Comparison of ENCODE assay signal across 9 cellular contexts in genomic region chr10:15084502-15084922, GRCh38. TPM values are rescaled to one million over a fixed set of nuclear protein-coding genes. Genes with fewer than 3 reads are reported as not detected.
DNase-seq lines count a peak whose midpoint lies in the region; ATAC-seq, FAIRE-seq and TF ChIP-seq lines count a peak whose summit lies in the region.
"Had no signal": no experiment of that assay in that cellular context is flagged by ENCODE, and none has a peak within 500 bp of the region (broad histone marks: within the 10 kb centered on the region; RNA-seq: fewer than 3 reads in every experiment).

No MANE protein-coding gene starts in this region.

- no peak overlapping the region for H3K9ac ChIP-seq in K562 (ENCODE audit: insufficient read depth in 1 of 2, low read depth in 2 of 2, low read length in 2 of 2)
- no peak overlapping the region for H3K9ac ChIP-seq in iPS-15b (ENCODE audit: low read depth, low read length)
- H3K9ac ChIP-seq in skeletal muscle tissue (ENCODE audit: low read depth in 1 of 3, low read length in 3 of 3) = peak overlapping the region; percentile 1 to 66 (median 46)

- no peaks in the 10 kb centered on the region for H3K27me3 Mint-ChIP-seq in activated naive CD8-positive, alpha-beta T cell treated with anti-CD3 and anti-CD28 coated beads, Interleukin-2, amount 50 U/mL, for 24 hours
- H3K27me3 Mint-ChIP-seq: naive B cell had no signal

- H3K4me3 ChIP-seq in MG63 (peak overlapping the region; percentile 37), K562 (no peak overlapping the region), iPS-15b (ENCODE audit: low read depth, low read length) (peak overlapping the region; percentile 27), skeletal muscle tissue (ENCODE audit: low read length in 3 of 3) (peak overlapping the region; percentile 52 to 82 (median 61))

- peak; percentile 32 to 55; a peak in 3 of 4 replicates for TF ChIP-seq RAD21 in K562 (CRISPR knock-in tag; conservative IDR thresholded peaks at IDR 0.05 in 1 of 2, IDR thresholded peaks at IDR 0.05 in 1 of 2)

- peak overlapping the region; percentile 20; the same call in 1 of the 2 replicates for H2AFZ ChIP-seq in K562 (ENCODE audit: low read depth, low read length)

- CTCF ChIA-PET in K562 (lab: Yijun Ruan, JAX; ENCODE audit: low intra/inter-chr PET ratio) = no interaction called here

- ATAC-seq in K562 = peak; percentile 75
- ATAC-seq in activated naive CD8-positive, alpha-beta T cell treated with anti-CD3 and anti-CD28 coated beads, Interleukin-2, amount 50 U/mL, for 24 hours = no peak
- ATAC-seq in HG03469 (IDR thresholded peaks at IDR 0.05; ENCODE audit: unreplicated experiment) = no peak
- ATAC-seq in GM21360 (IDR thresholded peaks at IDR 0.05; ENCODE audit: unreplicated experiment) = no peak

- no peaks in the 10 kb centered on the region for H3K9me3 ChIP-seq in MG63
- H3K9me3 ChIP-seq in K562 (replicated peaks; ENCODE audit: control insufficient read depth, insufficient read depth, low read depth, low read length) = no peaks in the 10 kb centered on the region
- no peaks in the 10 kb centered on the region for H3K9me3 ChIP-seq in iPS-15b (ENCODE audit: control insufficient read depth, insufficient read depth, low read length)
- H3K9me3 ChIP-seq in skeletal muscle tissue (ENCODE audit: control insufficient read depth in 3 of 3, low read length in 3 of 3) = no peaks in the 10 kb centered on the region

- H3K27ac ChIP-seq in K562 (ENCODE audit: extremely low read depth, low read depth, low read length) (no peak overlapping the region), skeletal muscle tissue (ENCODE audit: low read depth, low read length) (no peak overlapping the region)

- peak; percentile 77 for FAIRE-seq in K562 (lab: Jason Lieb, UNC)

- H3K79me2 ChIP-seq in K562 (ENCODE audit: control insufficient read depth, insufficient read depth, low read length) = no peaks in the 10 kb centered on the region

- H3K36me3 ChIP-seq in MG63 = no peaks in the 10 kb centered on the region
- no peaks in the 10 kb centered on the region for H3K36me3 ChIP-seq in K562 (ENCODE audit: control insufficient read depth, insufficient read depth, low read length)
- no peaks in the 10 kb centered on the region for H3K36me3 ChIP-seq in iPS-15b (ENCODE audit: control insufficient read depth, insufficient read depth, low read length)
- no peaks in the 10 kb centered on the region for H3K36me3 ChIP-seq in skeletal muscle tissue (ENCODE audit: control insufficient read depth in 3 of 3, insufficient read depth in 3 of 3, low read length in 3 of 3)

- no peak for TF ChIP-seq CTCF in K562 (IDR thresholded peaks at IDR 0.05 in 2 of 3, conservative IDR thresholded peaks at IDR 0.05 in 1 of 3; ENCODE audit: insufficient read depth in 2 of 3, low read depth in 1 of 3, low read length in 3 of 3)

- DNase-seq in CD1c-positive myeloid dendritic cell (ENCODE audit: extremely low spot score) (peak; percentile 27), MG63 (peak; percentile 61), K562 (ENCODE audit: extremely low read depth in 1 of 4, low spot score in 3 of 4) (peak in 2 of 4 experiments; percentile 47 to 59)
- no peak for DNase-seq in activated naive CD8-positive, alpha-beta T cell treated with anti-CD3 and anti-CD28 coated beads, Interleukin-2, amount 50 U/mL, for 24 hours
- DNase-seq: naive B cell had no signal

- no peak overlapping the region for H3K27ac Mint-ChIP-seq in activated naive CD8-positive, alpha-beta T cell treated with anti-CD3 and anti-CD28 coated beads, Interleukin-2, amount 50 U/mL, for 24 hours
- H3K27ac Mint-ChIP-seq: naive B cell had no signal

- H3K4me3 Mint-ChIP-seq in activated naive CD8-positive, alpha-beta T cell treated with anti-CD3 and anti-CD28 coated beads, Interleukin-2, amount 50 U/mL, for 24 hours = no peak overlapping the region

- no peaks in the 10 kb centered on the region for H3K4me1 Mint-ChIP-seq in activated naive CD8-positive, alpha-beta T cell treated with anti-CD3 and anti-CD28 coated beads, Interleukin-2, amount 50 U/mL, for 24 hours

- no peaks in the 10 kb centered on the region for H3K36me3 Mint-ChIP-seq in activated naive CD8-positive, alpha-beta T cell treated with anti-CD3 and anti-CD28 coated beads, Interleukin-2, amount 50 U/mL, for 24 hours (ENCODE audit: low read depth)
- H3K36me3 Mint-ChIP-seq: naive B cell had no signal

- POLR2A ChIA-PET in K562 (lab: Yijun Ruan, JAX) = no interaction called here

- H3K4me1 ChIP-seq in K562 (replicated peaks in 1 of 2; ENCODE audit: control insufficient read depth in 2 of 2, insufficient read depth in 2 of 2, low read length in 2 of 2) (peaks cover 0 to 11% of the 10 kb centered on the region in 2 experiments; a peak in 2 of 5 replicates), iPS-15b (ENCODE audit: control insufficient read depth, insufficient read depth, low read length) (peaks cover 7% of the 10 kb centered on the region), skeletal muscle tissue (ENCODE audit: control insufficient read depth in 3 of 3, insufficient read depth in 3 of 3, low read length in 3 of 3) (peaks cover 9 to 21% (median 14%) of the 10 kb centered on the region in 3 donors)

- TF ChIP-seq EP300 in K562 (IDR thresholded peaks at IDR 0.05; ENCODE audit: low read length) = no peak

- in situ Hi-C loops in K562 (cut with MboI) = no loop called here

- no TSS peak for BruUV-seq in K562 (replicated peaks; lab: Mats Ljungman, UMichigan)

- TF ChIP-seq POLR2A in K562 (conservative IDR thresholded peaks at IDR 0.05) = no peak

- peak overlapping the region; percentile 21; the same call in 1 of the 2 replicates for H3K4me2 ChIP-seq in K562 (ENCODE audit: insufficient read depth, low read length)

- H3K27me3 ChIP-seq in MG63 (no peaks in the 10 kb centered on the region), K562 (ENCODE audit: control insufficient read depth in 2 of 2, insufficient read depth in 2 of 2, low read length in 2 of 2) (peaks cover 11 to 44% of the 10 kb centered on the region in 2 experiments; a peak in 4 of 5 replicates), iPS-15b (ENCODE audit: control insufficient read depth, insufficient read depth, low read length) (no peaks in the 10 kb centered on the region), skeletal muscle tissue (ENCODE audit: control insufficient read depth in 3 of 3, insufficient read depth in 3 of 3, low read length in 3 of 3) (no peaks in the 10 kb centered on the region)

- no peaks in the 10 kb centered on the region for H3K9me1 ChIP-seq in K562 (ENCODE audit: control insufficient read depth, insufficient read depth, low read length)

- no peaks in the 10 kb centered on the region for H4K20me1 ChIP-seq in K562 (replicated peaks; ENCODE audit: control insufficient read depth, insufficient read depth, low read length)

- 2% methylated on average over 7 of the region's 7 CpGs for WGBS in K562 (ENCODE audit: insufficient coverage, low coverage, missing lambda C conversion rate)

- intact Hi-C loops in K562 (cut with micrococcal nuclease) = no loop called here

- H3K9me3 Mint-ChIP-seq in activated naive CD8-positive, alpha-beta T cell treated with anti-CD3 and anti-CD28 coated beads, Interleukin-2, amount 50 U/mL, for 24 hours = no peaks in the 10 kb centered on the region
- H3K9me3 Mint-ChIP-seq: naive B cell had no signal

RNA-seq across cellular contexts. Expression of gene ACBD7, which starts 4.1 kb away (rescaled TPM):
- 1.5 and 3.9 TPM in 2 replicates for total RNA-seq in MG63 (2014; rRNA removed; shearing (Covaris generic); ENCODE audit: low replicate concordance)
- total RNA-seq in K562 (2011; cell fraction: chromatin; rRNA removed; ENCODE audit: low replicate concordance) = 0.30 and 0.76 TPM in 2 replicates
- total RNA-seq in K562 (2011; cell fraction: nucleolus; rRNA removed) = 0.33 TPM in 1 of 2 replicates, not detected in the other
- 0.81 and 2.3 TPM in 2 replicates for total RNA-seq in K562 (2011; cell fraction: nucleoplasm; rRNA removed)
- total RNA-seq in K562 (2014; rRNA removed) (0.98 and 1.4 TPM in 2 replicates), K562 (2014; rRNA removed; fragmentation: Illumina TruSeq; extraction: Trizol) (0.84 and 1.3 TPM in 2 replicates), K562 (2015; rRNA removed; fragmentation: Illumina TruSeq; extraction: Trizol) (0.72 and 1.1 TPM in 2 replicates), K562 (2021) (0.60 and 0.98 TPM in 2 replicates), skeletal muscle tissue (1.6 TPM)
- polyA plus RNA-seq in K562 (2011; rRNA removed) (2.7 and 3.2 TPM in 2 replicates), K562 (2014; fragmentation: Illumina TruSeq; extraction: Trizol) (0.86 and 0.98 TPM in 2 replicates), K562 (2014; fragmentation: Nextera tagmentation; extraction: Ambion mirVana) (under 1 TPM; 0.21 to 0.27 TPM), K562 (2014; rRNA removed) (0.93 and 1.1 TPM in 2 replicates)
- polyA plus RNA-seq in K562 (2011; cell fraction: cytosol; rRNA removed) = 1.2 and 2.3 TPM in 2 replicates
- polyA plus RNA-seq in K562 (2011; cell fraction: nucleus; rRNA removed) = 0.78 and 0.87 TPM in 2 replicates
- polyA plus RNA-seq in K562 (2012) = 0.77 and 1.2 TPM in 2 replicates
- 2.9 and 3.4 TPM in 2 replicates for polyA minus RNA-seq in K562 (2011; rRNA and poly(A)+ RNA removed)
- polyA minus RNA-seq in K562 (2011; cell fraction: cytosol; rRNA and poly(A)+ RNA removed) = 1.7 TPM in 1 of 2 replicates, not detected in the other
- 0.54 and 1.3 TPM in 2 replicates for polyA minus RNA-seq in K562 (2011; cell fraction: nucleus; rRNA and poly(A)+ RNA removed)

RNA-seq across cellular contexts. Expression of gene RPP38, which starts 12.6 kb away (rescaled TPM):
- 0.27 and 7.6 TPM in 2 replicates for total RNA-seq in MG63 (2014; rRNA removed; shearing (Covaris generic); ENCODE audit: low replicate concordance)
- 24.7 and 30.0 TPM in 2 replicates for total RNA-seq in K562 (2011; cell fraction: chromatin; rRNA removed; ENCODE audit: low replicate concordance)
- total RNA-seq in K562 (2011; cell fraction: nucleolus; rRNA removed) = 21.5 and 24.6 TPM in 2 replicates
- total RNA-seq in K562 (2011; cell fraction: nucleoplasm; rRNA removed) = 18.0 and 21.1 TPM in 2 replicates
- total RNA-seq in K562 (2014; rRNA removed) = 27.8 and 30.9 TPM in 2 replicates
- 31.7 and 34.5 TPM in 2 replicates for total RNA-seq in K562 (2014; rRNA removed; fragmentation: Illumina TruSeq; extraction: Trizol)
- 32.6 and 33.8 TPM in 2 replicates for total RNA-seq in K562 (2015; rRNA removed; fragmentation: Illumina TruSeq; extraction: Trizol)
- total RNA-seq in K562 (2021) = 26.3 and 26.9 TPM in 2 replicates
- polyA plus RNA-seq in K562 (2011; rRNA removed) = 30.3 and 39.4 TPM in 2 replicates
- polyA plus RNA-seq in K562 (2011; cell fraction: cytosol; rRNA removed) = 23.7 and 30.8 TPM in 2 replicates
- 17.3 and 18.1 TPM in 2 replicates for polyA plus RNA-seq in K562 (2011; cell fraction: nucleus; rRNA removed)
- polyA plus RNA-seq in K562 (2012) = 25.0 and 27.7 TPM in 2 replicates
- polyA plus RNA-seq in K562 (2014; fragmentation: Illumina TruSeq; extraction: Trizol) = 48.6 and 58.6 TPM in 2 replicates
- 10 to 100 TPM; 33.5 to 38.6 TPM for polyA plus RNA-seq in K562 (2014; fragmentation: Nextera tagmentation; extraction: Ambion mirVana)
- polyA plus RNA-seq in K562 (2014; rRNA removed) = 35.5 and 36.3 TPM in 2 replicates
- 28.2 and 32.6 TPM in 2 replicates for polyA minus RNA-seq in K562 (2011; rRNA and poly(A)+ RNA removed)
- 9.7 and 14.4 TPM in 2 replicates for polyA minus RNA-seq in K562 (2011; cell fraction: cytosol; rRNA and poly(A)+ RNA removed)
- polyA minus RNA-seq in K562 (2011; cell fraction: nucleus; rRNA and poly(A)+ RNA removed) = 10.1 and 11.6 TPM in 2 replicates
- 6.3 TPM for total RNA-seq in skeletal muscle tissue

RNA-seq across cellular contexts. Expression of gene OLAH, which starts 40.8 kb away (rescaled TPM):
- 0.23 TPM in 1 of 2 replicates, not detected in the other for total RNA-seq in MG63 (2014; rRNA removed; shearing (Covaris generic); ENCODE audit: low replicate concordance)
- not detected in 2 replicates for total RNA-seq in K562 (2011; cell fraction: chromatin; rRNA removed; ENCODE audit: low replicate concordance)
- total RNA-seq in K562 (2011; cell fraction: nucleolus; rRNA removed) = not detected in 2 replicates
- not detected in 2 replicates for total RNA-seq in K562 (2011; cell fraction: nucleoplasm; rRNA removed)
- total RNA-seq in K562 (2014; rRNA removed) (not detected in 2 replicates), K562 (2014; rRNA removed; fragmentation: Illumina TruSeq; extraction: Trizol) (0.11 and 0.26 TPM in 2 replicates), K562 (2015; rRNA removed; fragmentation: Illumina TruSeq; extraction: Trizol) (0.22 TPM in 1 of 2 replicates, not detected in the other), K562 (2021) (not detected in 2 replicates), skeletal muscle tissue (1.0 TPM)
- polyA plus RNA-seq in K562 (2011; rRNA removed) (0.11 TPM in 1 of 2 replicates, not detected in the other), K562 (2014; fragmentation: Illumina TruSeq; extraction: Trizol) (0.15 TPM in 1 of 2 replicates, not detected in the other), K562 (2014; fragmentation: Nextera tagmentation; extraction: Ambion mirVana) (under 1 TPM; 0.13 to 0.45 TPM), K562 (2014; rRNA removed) (0.21 and 0.58 TPM in 2 replicates)
- 0.04 TPM in 1 of 2 replicates, not detected in the other for polyA plus RNA-seq in K562 (2011; cell fraction: cytosol; rRNA removed)
- not detected in 2 replicates for polyA plus RNA-seq in K562 (2011; cell fraction: nucleus; rRNA removed)
- polyA plus RNA-seq in K562 (2012) = 0.13 and 3.8 TPM in 2 replicates
- 0.27 and 0.28 TPM in 2 replicates for polyA minus RNA-seq in K562 (2011; rRNA and poly(A)+ RNA removed)
- polyA minus RNA-seq in K562 (2011; cell fraction: cytosol; rRNA and poly(A)+ RNA removed) = not detected in 2 replicates
- polyA minus RNA-seq in K562 (2011; cell fraction: nucleus; rRNA and poly(A)+ RNA removed) = not detected in 2 replicates

Comparison
In these comparisons a context has a peak if more than half of its experiments do, and no peak if none do; other contexts are left out.
1. H3K9ac ChIP-seq: peak in skeletal muscle tissue (3 of 3); none in K562 (0 of 2) and iPS-15b (single experiment).